ENCODE assay signal across 38 cellular contexts in genomic region chr6:138426500-138427123, GRCh38. TPM values are rescaled to one million over a fixed set of nuclear protein-coding genes. Genes with fewer than 3 reads are reported as not detected.
"Had no signal": no experiment of that assay in that cellular context is flagged by ENCODE, and none has a peak within 500 bp of the region (broad histone marks: within the 10 kb centered on the region; RNA-seq: fewer than 3 reads in every experiment).

No MANE protein-coding gene starts in this region.

- H3K27me3 ChIP-seq: brain microvascular endothelial cell, cardiac muscle cell, MG63 had no signal

- ATAC-seq: activated naive CD8-positive, alpha-beta T cell treated with anti-CD3 and anti-CD28 coated beads, Interleukin-2, amount 50 U/mL, for 24 hours; activated T-cell treated with anti-CD3 and anti-CD28 coated beads, Interleukin-2, amount 50 U/mL, for 4 hours; PC-3 had no signal

- H3K9me3 Mint-ChIP-seq: activated B cell treated with CpG ODN at 0.5 μM for 24 hours; activated CD4-positive, alpha-beta memory T cell treated with anti-CD3 and anti-CD28 coated beads for 36 hours; activated naive CD4-positive, alpha-beta T cell treated with anti-CD3 and anti-CD28 coated beads for 36 hours; activated naive CD8-positive, alpha-beta T cell treated with anti-CD3 and anti-CD28 coated beads, Interleukin-2, amount 50 U/mL, for 24 hours; activated T-cell treated with anti-CD3 and anti-CD28 coated beads, Interleukin-2, amount 50 U/mL, for 4 hours; activated T-helper 1 cell treated with anti-CD3 and anti-CD28 coated beads, Interleukin-12 subunit alpha, Interleukin-12 subunit beta, Interleukin-2, Interleukin-4 antibody, amounts not matched to agents 30 ng/mL and 10 ng/mL and 1 ng/mL, durations not matched to agents 14 hours and 24 hours and 36 hours; central memory CD8-positive, alpha-beta T cell had no signal

- H3K36me3 Mint-ChIP-seq: activated CD4-positive, alpha-beta memory T cell treated with anti-CD3 and anti-CD28 coated beads for 36 hours; activated naive CD8-positive, alpha-beta T cell had no signal

- H3K4me3 Mint-ChIP-seq: activated B cell treated with CpG ODN at 0.5 μM for 24 hours; activated CD4-positive, alpha-beta memory T cell treated with anti-CD3 and anti-CD28 coated beads for 36 hours; activated naive CD4-positive, alpha-beta T cell treated with anti-CD3 and anti-CD28 coated beads for 36 hours; activated naive CD8-positive, alpha-beta T cell; activated naive CD8-positive, alpha-beta T cell treated with anti-CD3 and anti-CD28 coated beads, Interleukin-2, amount 50 U/mL, for 24 hours; activated T-cell treated with anti-CD3 and anti-CD28 coated beads, Interleukin-2, amount 50 U/mL, for 4 hours; activated T-helper 1 cell treated with anti-CD3 and anti-CD28 coated beads, Interleukin-12 subunit alpha, Interleukin-12 subunit beta, Interleukin-2, Interleukin-4 antibody, amounts not matched to agents 30 ng/mL and 10 ng/mL and 1 ng/mL, durations not matched to agents 14 hours and 24 hours and 36 hours; central memory CD8-positive, alpha-beta T cell had no signal

- H3K36me3 ChIP-seq: cardiac muscle cell had no signal

- H3K4me1 Mint-ChIP-seq: central memory CD8-positive, alpha-beta T cell had no signal

- H3K27ac Mint-ChIP-seq: activated B cell treated with CpG ODN at 0.5 μM for 24 hours; activated CD4-positive, alpha-beta memory T cell treated with anti-CD3 and anti-CD28 coated beads for 36 hours; activated naive CD4-positive, alpha-beta T cell treated with anti-CD3 and anti-CD28 coated beads for 36 hours; activated naive CD8-positive, alpha-beta T cell; activated naive CD8-positive, alpha-beta T cell treated with anti-CD3 and anti-CD28 coated beads, Interleukin-2, amount 50 U/mL, for 24 hours; activated T-helper 1 cell treated with anti-CD3 and anti-CD28 coated beads, Interleukin-12 subunit alpha, Interleukin-12 subunit beta, Interleukin-2, Interleukin-4 antibody, amounts not matched to agents 30 ng/mL and 10 ng/mL and 1 ng/mL, durations not matched to agents 14 hours and 24 hours and 36 hours had no signal

- H3K27ac ChIP-seq: brain microvascular endothelial cell, cardiac muscle cell, RWPE1, VCaP had no signal

- H3K27me3 Mint-ChIP-seq: activated CD4-positive, alpha-beta memory T cell treated with anti-CD3 and anti-CD28 coated beads for 36 hours had no signal

- FAIRE-seq: RCC 7860 had no signal

- H3K9me3 ChIP-seq: MG63 had no signal

- DNase-seq: activated B cell treated with CpG ODN at 0.5 μM for 24 hours; activated CD4-positive, alpha-beta memory T cell treated with anti-CD3 and anti-CD28 coated beads for 36 hours; activated CD4-positive, alpha-beta T cell treated with anti-CD3 and anti-CD28 coated beads for 4 hours; activated CD4-positive, alpha-beta T cell treated with anti-CD3 and anti-CD28 coated beads, Interleukin-2, amount 50 U/mL, for 1 hour; activated CD4-positive, CD25-positive, alpha-beta regulatory T cell treated with anti-CD3 and anti-CD28 coated beads, Interleukin-2, amount 50 U/mL, for 72 hours; activated CD8-positive, alpha-beta memory T cell treated with anti-CD3 and anti-CD28 coated beads, Interleukin-2, amount 50 U/mL, for 4 hours; activated gamma-delta T cell treated with Interleukin-2 at 50 U/mL for 16 hours; activated naive CD4-positive, alpha-beta T cell treated with anti-CD3 and anti-CD28 coated beads for 36 hours; activated naive CD8-positive, alpha-beta T cell treated with anti-CD3 and anti-CD28 coated beads, Interleukin-2, amount 50 U/mL, for 24 hours; activated T-cell treated with anti-CD3 and anti-CD28 coated beads for 4 hours; activated T-cell treated with anti-CD3 and anti-CD28 coated beads, Interleukin-2, amount 50 U/mL, for 4 hours; anterior cingulate cortex; brain microvascular endothelial cell; Kasumi-1; KG1; MG63; MV-4-11; NCI-H1092; NCI-H1436 treated with DMSO at 0.1 percent for 48 hours; NCI-H1694 treated with DMSO at 0.1 percent for 48 hours; NCI-H2029; NCI-H345; NCI-H524 treated with DMSO at 0.1 percent for 48 hours; NK-92 treated with Interleukin-12 subunit alpha and Interleukin-12 subunit beta, amount 100 ng/mL, for 24 hours; PC-3; Right ventricle myocardium superior; SW 1271; T-helper 1 cell; T-helper 2 cell; T-helper 9 cell had no signal

- H3K4me3 ChIP-seq: cardiac muscle cell, MG63 had no signal

RNA-seq across cellular contexts. Expression of gene SMIM28, which starts 48.9 kb away (rescaled TPM):
- total RNA-seq: activated B cell treated with CpG ODN at 0.5 μM for 24 hours; activated CD4-positive, alpha-beta memory T cell treated with anti-CD3 and anti-CD28 coated beads for 36 hours; activated naive CD4-positive, alpha-beta T cell treated with anti-CD3 and anti-CD28 coated beads for 36 hours; activated T-cell treated with anti-CD3 and anti-CD28 coated beads, Interleukin-2, amount 50 U/mL, for 4 hours; activated T-helper 1 cell treated with anti-CD3 and anti-CD28 coated beads, Interleukin-12 subunit alpha, Interleukin-12 subunit beta, Interleukin-2, Interleukin-4 antibody, amounts not matched to agents 30 ng/mL and 10 ng/mL and 1 ng/mL, durations not matched to agents 14 hours and 24 hours and 36 hours; cardiac muscle cell; NCI-H460; PC-3; Right ventricle myocardium superior had no signal
- polyA plus RNA-seq: cardiac muscle cell had no signal
